ENCODE assay signal across 20 cellular contexts in the genomic region with DNA sequence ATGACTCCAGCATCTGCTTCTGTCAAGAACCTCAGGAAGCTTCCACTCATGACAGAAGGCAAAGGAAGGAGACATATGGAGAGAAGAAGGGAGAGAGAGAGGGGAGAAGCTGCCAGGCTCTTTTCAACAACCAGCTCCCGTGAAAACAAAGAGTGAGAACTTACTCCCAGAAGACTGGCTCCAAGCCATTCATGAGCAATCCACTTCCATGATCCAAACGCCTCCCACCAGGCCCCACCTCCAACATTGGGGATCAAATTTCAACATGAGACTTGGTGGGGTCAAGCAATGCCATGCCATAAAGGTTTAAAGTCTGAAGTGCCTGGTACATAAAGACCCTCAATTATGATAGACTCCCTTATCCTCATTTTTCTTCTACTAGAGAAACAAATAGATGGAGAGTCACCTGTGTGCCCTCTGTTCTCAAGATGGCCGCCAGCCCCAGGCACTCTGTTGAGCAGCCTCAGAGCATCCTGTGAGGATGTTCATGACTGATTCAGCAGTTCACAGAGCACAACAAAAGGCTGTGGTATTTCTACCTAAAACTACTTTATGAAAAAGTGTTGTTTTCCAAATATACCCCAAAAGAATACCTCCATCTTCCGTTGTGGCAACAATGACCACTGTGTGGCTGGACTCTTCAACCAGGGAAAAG.
DNase-seq lines count a peak whose midpoint lies in the region; ATAC-seq and TF ChIP-seq lines count a peak whose summit lies in the region.
"Had no signal": no experiment of that assay in that cellular context is flagged by ENCODE, and none has a peak within 500 bp of the region (broad histone marks: within the 10 kb centered on the region; RNA-seq: fewer than 3 reads in every experiment).

No MANE protein-coding gene starts in this region.

- no peak overlapping the region for H4K5ac ChIP-seq in IMR-90 (ENCODE audit: low read depth, low read length)

- H3K14ac ChIP-seq in IMR-90 (replicated peaks; ENCODE audit: low read depth, low read length): no peak overlapping the region

- H3K36me3 ChIP-seq in SK-N-SH (replicated peaks in 1 of 2; ENCODE audit: control insufficient read depth in 1 of 2, insufficient read depth in 2 of 2, low read length in 1 of 2): no peaks in the 10 kb centered on the region
- H3K36me3 ChIP-seq in IMR-90 (ENCODE audit: control insufficient read depth, insufficient read depth, low read length): no peaks in the 10 kb centered on the region

- no peak overlapping the region for H3K56ac ChIP-seq in IMR-90 (ENCODE audit: extremely low read depth, insufficient read depth, low read length)

- peaks cover 4% of the 10 kb centered on the region; the same call in 1 of the 2 replicates for H4K20me1 ChIP-seq in SK-N-SH (ENCODE audit: insufficient read depth)
- H4K20me1 ChIP-seq in IMR-90 (ENCODE audit: insufficient read depth, low read length): peaks cover 9% of the 10 kb centered on the region; the same call in 1 of the 2 replicates

- CTCF ChIA-PET in SK-N-SH (lab: Yijun Ruan, JAX): interaction anchor here (1.1 to 10.0 kb wide), 3 partner anchors 12 to 189 kb away, joined by 3 to 66 read pairs (median 7); no protein-coding TSS in a partner anchor
- CTCF ChIA-PET in IMR-90 (lab: Yijun Ruan, JAX): interaction anchor here (0.6 kb wide), 1 partner anchor 126 kb away, joined by 3 read pairs; no protein-coding TSS in a partner anchor

- WGBS in SK-N-SH (ENCODE audit: low lambda C conversion rate): 77% methylated on average over 4 of the region's 4 CpGs
- no CpG with 5 or more reads among the region's 4 CpGs for WGBS in IMR-90 (ENCODE audit: extremely low coverage in 2 of 2, insufficient read length in 1 of 2), 2 experiments

- H3K4me3 ChIP-seq in SK-N-SH (ENCODE audit: low read depth in 2 of 2, low read length in 1 of 2) (no peak overlapping the region), IMR-90 (ENCODE audit: insufficient read depth, low read depth, low read length) (no peak overlapping the region), fibroblast of pulmonary artery (replicated peaks; ENCODE audit: low read depth, low read length) (no peak overlapping the region)

- dilution Hi-C loops in IMR-90 (cut with HindIII; ENCODE audit: low sequenced_read_pairs, unreplicated experiment): no loop called here

- no peak overlapping the region for H2AK5ac ChIP-seq in IMR-90 (ENCODE audit: low read depth, low read length)

- POLR2A ChIA-PET in SK-N-SH (lab: Yijun Ruan, JAX): no interaction called here
- POLR2A ChIA-PET in IMR-90 (lab: Charles Lee; ENCODE audit: unreplicated experiment): no interaction called here

- H3K4me1 ChIP-seq in SK-N-SH (ENCODE audit: control insufficient read depth in 1 of 2, insufficient read depth in 2 of 2, low read depth in 1 of 2, low read length in 1 of 2) (peaks cover 3 to 7% of the 10 kb centered on the region in 2 experiments; a peak in 1 of 4 replicates), IMR-90 (ENCODE audit: control insufficient read depth, insufficient read depth, low read length) (peaks cover 4% of the 10 kb centered on the region; the same call in 1 of the 2 replicates)

- no peaks in the 10 kb centered on the region for H3K27me3 ChIP-seq in SK-N-SH (ENCODE audit: insufficient read depth)
- no peaks in the 10 kb centered on the region for H3K27me3 ChIP-seq in IMR-90 (ENCODE audit: control insufficient read depth, insufficient read depth, low read length)

- no peak for TF ChIP-seq RAD21 in SK-N-SH (IDR thresholded peaks at IDR 0.05; ENCODE audit: low read length)
- TF ChIP-seq RAD21 in IMR-90 (IDR thresholded peaks at IDR 0.05; ENCODE audit: low read length): no peak

- H2AK9ac ChIP-seq in IMR-90 (replicated peaks; ENCODE audit: low read depth, low read length, poor library complexity): no peak overlapping the region

- no peak overlapping the region for H4K91ac ChIP-seq in IMR-90 (ENCODE audit: insufficient read depth, low read depth, low read length)

- H3F3A ChIP-seq in SK-N-SH (replicated peaks; ENCODE audit: insufficient read depth): no peaks in the 10 kb centered on the region

- in situ Hi-C loops in IMR-90 (cut with MboI; ENCODE audit: low sequenced_read_pairs): no loop called here

- H3K27ac ChIP-seq in SK-N-SH (ENCODE audit: low read depth in 2 of 2, low read length in 1 of 2) (no peak overlapping the region), IMR-90 (ENCODE audit: insufficient read depth, low read length) (no peak overlapping the region)
- H3K27ac ChIP-seq: 22Rv1, C4-2B had no signal

- no peaks in the 10 kb centered on the region for H3K9me2 ChIP-seq in SK-N-SH

- H3K79me1 ChIP-seq in IMR-90 (ENCODE audit: low read depth in 1 of 2, low read length in 2 of 2): peaks cover 32 to 73% of the 10 kb centered on the region in 2 experiments

- no peak overlapping the region for H2BK120ac ChIP-seq in IMR-90 (ENCODE audit: low read depth, low read length)

- BruUV-seq in IMR-90 (replicated peaks; lab: Mats Ljungman, UMichigan): no TSS peak

- TF ChIP-seq POLR2A in IMR-90 (IDR thresholded peaks at IDR 0.05; ENCODE audit: low read depth, low read length): no peak

- no peak overlapping the region for H2BK15ac ChIP-seq in IMR-90 (ENCODE audit: low read depth, low read length)

- no peak overlapping the region for H3K4me2 ChIP-seq in SK-N-SH
- no peak overlapping the region for H3K4me2 ChIP-seq in IMR-90 (ENCODE audit: low read depth, low read length)

- H3K18ac ChIP-seq in IMR-90 (ENCODE audit: low read depth, low read length): no peak overlapping the region

- H2AFZ ChIP-seq in SK-N-SH (ENCODE audit: low read depth): no peak overlapping the region
- no peak overlapping the region for H2AFZ ChIP-seq in IMR-90 (replicated peaks; ENCODE audit: low read length, poor library complexity)

- TF ChIP-seq CTCF in SK-N-SH (IDR thresholded peaks at IDR 0.05) (no peak), IMR-90 (conservative IDR thresholded peaks at IDR 0.05; ENCODE audit: low read depth, low read length) (no peak), fibroblast of pulmonary artery (IDR thresholded peaks at IDR 0.05; ENCODE audit: low read length, missing control alignments) (no peak)

- H4K8ac ChIP-seq in IMR-90 (ENCODE audit: low read depth in 2 of 2, low read length in 2 of 2): no peak overlapping the region

- intact Hi-C loops in IMR-90 (cut with micrococcal nuclease): no loop called here

- no peak overlapping the region for H3K9ac ChIP-seq in SK-N-SH
- H3K9ac ChIP-seq in IMR-90 (ENCODE audit: low read depth, low read length): no peak overlapping the region

- peaks cover 9% of the 10 kb centered on the region for H3K79me2 ChIP-seq in SK-N-SH (ENCODE audit: insufficient read depth)

- H3K9me3 ChIP-seq in SK-N-SH (no peaks in the 10 kb centered on the region), IMR-90 (ENCODE audit: control insufficient read depth, insufficient read depth, low read length) (no peaks in the 10 kb centered on the region)

- no peak overlapping the region for H2BK20ac ChIP-seq in IMR-90 (ENCODE audit: low read depth, low read length)

- no peak overlapping the region for H3K4ac ChIP-seq in IMR-90 (ENCODE audit: low read depth, low read length)

- ATAC-seq in SK-N-SH treated with all-trans-retinoic acid at 6 μM for 48 hours: no peak
- ATAC-seq in IMR-90 (ENCODE audit: low read depth): peak; percentile 53
- no peak for ATAC-seq in GM18861 (IDR thresholded peaks at IDR 0.05; ENCODE audit: unreplicated experiment)

- H2BK5ac ChIP-seq in IMR-90 (ENCODE audit: low read depth, low read length, poor library complexity, severe bottlenecking): no peak overlapping the region

- H3K9me1 ChIP-seq in IMR-90 (ENCODE audit: insufficient read depth, low read length): peaks cover 22% of the 10 kb centered on the region; the same call in 1 of the 2 replicates

- DNase-seq in SK-N-SH: no peak
- peak; percentile 61 for DNase-seq in IMR-90
- DNase-seq in astrocyte of the hippocampus (ENCODE audit: low read depth, low spot score): peak; percentile 37
- peak; percentile 53 for DNase-seq in fibroblast of pulmonary artery (ENCODE audit: low read depth)
- no peak for DNase-seq in NCI-H2107 (lab: John Stamatoyannopoulos, UW)
- no peak for DNase-seq in NCI-H1092 treated with DMSO at 0.1 percent for 48 hours (lab: John Stamatoyannopoulos, UW)
- DNase-seq: COR-L47, DMS53, H7, Kasumi-1, MV-4-11, NCI-H1436, NCI-H2081, NCI-H345, NCI-H69, T-cell had no signal

- H3K23ac ChIP-seq in IMR-90 (ENCODE audit: low read depth, low read length): no peak overlapping the region

- no peak for TF ChIP-seq EP300 in SK-N-SH (IDR thresholded peaks at IDR 0.05; ENCODE audit: borderline replicate concordance in 1 of 2, low read depth in 1 of 2, low read length in 1 of 2)

TF ChIP-seq in SK-N-SH, 30 proteins besides CTCF, POLR2A, EP300 and RAD21 (continues in another document):
- no peak for TF ChIP-seq MEF2A (IDR thresholded peaks at IDR 0.05; ENCODE audit: borderline replicate concordance, low read depth)
- peak; percentile 20; the same call in 1 of the 2 replicates for TF ChIP-seq YY1 (IDR thresholded peaks at IDR 0.05; ENCODE audit: low read depth)
- no peak for TF ChIP-seq POLR2AphosphoS5 (IDR thresholded peaks at IDR 0.05; ENCODE audit: low read depth, low read length)

TF ChIP-seq in SK-N-SH treated with all-trans-retinoic acid at 6 μM for 48 hours, 23 proteins besides CTCF, POLR2A, EP300 and RAD21 (continues in another document):
- TF ChIP-seq GLIS3 (CRISPR knock-in tag; IDR thresholded peaks at IDR 0.05) (no peak), ARNTL (CRISPR knock-in tag; IDR thresholded peaks at IDR 0.05; ENCODE audit: borderline replicate concordance, low read depth) (no peak), ZFP30 (CRISPR knock-in tag; IDR thresholded peaks at IDR 0.05) (no peak), PPARA (CRISPR knock-in tag; IDR thresholded peaks at IDR 0.05; ENCODE audit: borderline replicate concordance) (no peak)

TF ChIP-seq in IMR-90, 13 proteins besides CTCF, POLR2A, EP300 and RAD21:
- no peak for TF ChIP-seq RCOR1 (IDR thresholded peaks at IDR 0.05; ENCODE audit: insufficient replicate concordance, low read length)
- TF ChIP-seq BHLHE40 (IDR thresholded peaks at IDR 0.05; ENCODE audit: low read depth, low read length): no peak
- TF ChIP-seq NFE2L2 (IDR thresholded peaks at IDR 0.05; ENCODE audit: low read depth, low read length): no peak

Comparison
In these comparisons a context has a peak if more than half of its experiments do, and no peak if none do; other contexts are left out.
1. DNase-seq: peak in IMR-90 (single experiment), astrocyte of the hippocampus (single experiment) and fibroblast of pulmonary artery (single experiment); none in SK-N-SH (single experiment), NCI-H2107 (single experiment) and NCI-H1092 treated with DMSO at 0.1 percent for 48 hours (single experiment).